ENCODE assay signal across 29 cellular contexts in the genomic region with DNA sequence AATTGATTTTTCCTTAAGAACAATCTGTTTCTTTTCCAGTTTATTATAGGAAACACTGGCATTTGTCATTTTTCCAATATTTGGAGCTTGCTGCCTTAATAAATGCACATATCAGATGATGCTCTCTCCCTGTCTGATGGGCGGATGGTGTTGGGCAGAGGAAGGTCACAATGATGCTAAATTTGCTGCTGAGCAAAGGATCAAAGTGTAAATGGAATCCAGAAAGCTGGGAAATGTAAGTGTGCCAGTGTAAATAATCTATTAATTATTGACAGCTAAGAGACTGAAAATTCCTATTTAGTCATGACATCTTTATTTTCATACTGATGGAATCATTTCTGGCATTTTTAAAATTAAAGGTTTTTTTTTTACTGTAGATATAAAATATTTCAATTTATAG.
"Had no signal": no experiment of that assay in that cellular context is flagged by ENCODE, and none has a peak within 500 bp of the region (broad histone marks: within the 10 kb centered on the region; RNA-seq: fewer than 3 reads in every experiment).

No MANE protein-coding gene starts in this region.

- H3K4me3 ChIP-seq: coronary artery, esophagus squamous epithelium, lung, neural progenitor cell, prostate gland, skin epidermis, spleen, testis, tibial artery had no signal

- H3K9me3 Mint-ChIP-seq: immature natural killer cell; memory B cell; naive B cell; natural killer cell treated with Interleukin-12 subunit alpha and Interleukin-12 subunit beta and Interleukin-15 and Interleukin-18, amount 100 ng/mL, for 72 hours; neural progenitor cell; stimulated activated memory B cell treated with anti-CD40 and anti-IgM and Interleukin-4, amounts not matched to agents 10 μg/mL and 1 μg/mL and 100 μg/mL, for 72 hours; type B pancreatic cell had no signal

- H3K36me3 Mint-ChIP-seq: immature natural killer cell; memory B cell; naive B cell; natural killer cell treated with Interleukin-12 subunit alpha and Interleukin-12 subunit beta and Interleukin-15 and Interleukin-18, amount 100 ng/mL, for 72 hours; neural progenitor cell; stimulated activated memory B cell treated with anti-CD40 and anti-IgM and Interleukin-4, amounts not matched to agents 10 μg/mL and 1 μg/mL and 100 μg/mL, for 72 hours; type B pancreatic cell had no signal

- H3K9me3 ChIP-seq: esophagus squamous epithelium, prostate gland, spleen, testis, tibial artery had no signal

- ATAC-seq: left colon; left ventricle myocardium superior; natural killer cell treated with Interleukin-12 subunit alpha and Interleukin-12 subunit beta and Interleukin-15 and Interleukin-18, amount 100 ng/mL, for 72 hours; right cardiac atrium; stimulated activated memory B cell treated with anti-CD40 and anti-IgM and Interleukin-4, amounts not matched to agents 10 μg/mL and 1 μg/mL and 100 μg/mL, for 72 hours; stimulated activated naive CD8-positive, alpha-beta T cell treated with anti-CD3 and anti-CD28 coated beads, Interleukin-15, Interleukin-2, amounts not matched to agents 100 U/mL and 50 U/mL, for 24 hours had no signal

- H3K79me2 ChIP-seq: parathyroid adenoma had no signal

- H3K4me3 Mint-ChIP-seq: immature natural killer cell; memory B cell; naive B cell; natural killer cell treated with Interleukin-12 subunit alpha and Interleukin-12 subunit beta and Interleukin-15 and Interleukin-18, amount 100 ng/mL, for 72 hours; neural progenitor cell; stimulated activated memory B cell treated with anti-CD40 and anti-IgM and Interleukin-4, amounts not matched to agents 10 μg/mL and 1 μg/mL and 100 μg/mL, for 72 hours; type B pancreatic cell had no signal

- H3K4me1 ChIP-seq: parathyroid adenoma, prostate gland, spleen, testis had no signal

- H3K27ac ChIP-seq: coronary artery, esophagus squamous epithelium, neural progenitor cell, parathyroid adenoma, prostate gland, skin epidermis, spleen, testis, tibial artery had no signal

- H3K4me1 Mint-ChIP-seq: immature natural killer cell; memory B cell; naive B cell; stimulated activated memory B cell treated with anti-CD40 and anti-IgM and Interleukin-4, amounts not matched to agents 10 μg/mL and 1 μg/mL and 100 μg/mL, for 72 hours had no signal

- H3K27me3 ChIP-seq: esophagus squamous epithelium, neural progenitor cell, testis, tibial artery had no signal

- H3K27me3 Mint-ChIP-seq: stimulated activated memory B cell treated with anti-CD40 and anti-IgM and Interleukin-4, amounts not matched to agents 10 μg/mL and 1 μg/mL and 100 μg/mL, for 72 hours; type B pancreatic cell had no signal

- FAIRE-seq: endothelial cell of umbilical vein had no signal

- H3K4me2 ChIP-seq: neural progenitor cell had no signal

- H2AFZ ChIP-seq: neural progenitor cell, parathyroid adenoma had no signal

- DNase-seq: dermis blood vessel endothelial cell; effector memory CD4-positive, alpha-beta T cell; esophagus squamous epithelium; foreskin melanocyte; hypothalamus; immature natural killer cell; islet precursor cell; kidney glomerular epithelial cell; left colon; left ventricle myocardium superior; naive B cell; right cardiac atrium; spleen; stimulated activated CD4-positive, alpha-beta T cell treated with anti-CD3 and anti-CD28 coated beads, Interleukin-4, amount 100 ng/mL, for 4 hours; stimulated activated naive CD8-positive, alpha-beta T cell treated with anti-CD3 and anti-CD28 coated beads, Interleukin-15, Interleukin-2, amounts not matched to agents 100 U/mL and 50 U/mL, for 24 hours; substantia nigra; testis; tibial artery had no signal

- H3K27ac Mint-ChIP-seq: immature natural killer cell; memory B cell; naive B cell; natural killer cell treated with Interleukin-12 subunit alpha and Interleukin-12 subunit beta and Interleukin-15 and Interleukin-18, amount 100 ng/mL, for 72 hours; neural progenitor cell; stimulated activated memory B cell treated with anti-CD40 and anti-IgM and Interleukin-4, amounts not matched to agents 10 μg/mL and 1 μg/mL and 100 μg/mL, for 72 hours; type B pancreatic cell had no signal

- H3K9ac ChIP-seq: neural progenitor cell, parathyroid adenoma had no signal

- H3K36me3 ChIP-seq: esophagus squamous epithelium, neural progenitor cell, prostate gland, spleen, tibial artery had no signal
